8 cellular contexts compared by ENCODE assay signal in genomic region chr12:96047621-96048211, GRCh38. TPM values are rescaled to one million over a fixed set of nuclear protein-coding genes. Genes with fewer than 3 reads are reported as not detected.
DNase-seq lines count a peak whose midpoint lies in the region; ATAC-seq and TF ChIP-seq lines count a peak whose summit lies in the region.

No MANE protein-coding gene starts in this region.

- TF ChIP-seq POLR2A in NB4 (IDR thresholded peaks at IDR 0.05; ENCODE audit: extremely low read depth, insufficient read length): no peak
- TF ChIP-seq POLR2A in lower leg skin (IDR thresholded peaks at IDR 0.05): no peak

- H3K4me3 Mint-ChIP-seq in activated CD4-positive, alpha-beta T cell treated with anti-CD3 and anti-CD28 coated beads for 36 hours: peak overlapping the region; percentile 20
- peak overlapping the region; percentile 32 for H3K4me3 Mint-ChIP-seq in HFFc6
- peak overlapping the region; percentile 32 to 48 for H3K4me3 Mint-ChIP-seq in stimulated activated naive B cell treated with anti-CD40 and anti-IgM and Interleukin-4, amounts not matched to agents 10 μg/mL and 1 μg/mL and 100 μg/mL, for 72 hours

- no peaks in the 10 kb centered on the region for H3K36me3 ChIP-seq in SU-DHL-6 (ENCODE audit: low read length)

- H3K36me3 Mint-ChIP-seq in activated CD4-positive, alpha-beta T cell treated with anti-CD3 and anti-CD28 coated beads for 36 hours (ENCODE audit: low read depth): no peaks in the 10 kb centered on the region
- H3K36me3 Mint-ChIP-seq in HFFc6 (ENCODE audit: low read depth): no peaks in the 10 kb centered on the region
- no peaks in the 10 kb centered on the region for H3K36me3 Mint-ChIP-seq in stimulated activated naive B cell treated with anti-CD40 and anti-IgM and Interleukin-4, amounts not matched to agents 10 μg/mL and 1 μg/mL and 100 μg/mL, for 72 hours

- no peaks in the 10 kb centered on the region for H3K27me3 ChIP-seq in SU-DHL-6 (ENCODE audit: low read length)

- WGBS in lower leg skin, 2 donors: 35 to 41% methylated on average over 3 of the region's 3 CpGs

- no peak overlapping the region for H3K9ac ChIP-seq in SU-DHL-6 (ENCODE audit: low read length)

- H3F3A ChIP-seq in SU-DHL-6 (ENCODE audit: insufficient read depth): no peaks in the 10 kb centered on the region

- intact Hi-C loops in activated CD4-positive, alpha-beta T cell treated with anti-CD3 and anti-CD28 coated beads for 36 hours (cut with DNase I, micrococcal nuclease): loop anchor here (1.0 to 5.0 kb wide), 11 partner anchors 12 to 470 kb away; partner anchors contain the start of genes LTA4H (in 2 of the 2) and CFAP54 (in 1 of the 2)
- intact Hi-C loops in lower leg skin (cut with DNase I; ENCODE audit: low total_unique reads): no loop called here

- peak overlapping the region; percentile 37 for H3K4me2 ChIP-seq in SU-DHL-6 (ENCODE audit: low read depth, low read length, poor library complexity, severe bottlenecking)

- peak; percentile 83 for ATAC-seq in activated CD4-positive, alpha-beta T cell treated with anti-CD3 and anti-CD28 coated beads for 36 hours
- peak; percentile 68 for ATAC-seq in stimulated activated naive B cell treated with anti-CD40 and anti-IgM and Interleukin-4, amounts not matched to agents 10 μg/mL and 1 μg/mL and 100 μg/mL, for 72 hours (replicated peaks)

- H3K27ac ChIP-seq in SU-DHL-6 (ENCODE audit: low read depth, low read length): no peak overlapping the region

- TF ChIP-seq CTCF in HFFc6 (IDR thresholded peaks at IDR 0.05) (no peak), NB4 (IDR thresholded peaks at IDR 0.05; ENCODE audit: low read depth, low read length) (no peak), SU-DHL-6 (IDR thresholded peaks at IDR 0.05; ENCODE audit: insufficient read depth, low read length, poor library complexity, severe bottlenecking) (no peak), fibroblast of pulmonary artery (IDR thresholded peaks at IDR 0.05; ENCODE audit: low read length, missing control alignments) (no peak), lower leg skin (IDR thresholded peaks at IDR 0.05) (no peak)

- H3K4me1 Mint-ChIP-seq in activated CD4-positive, alpha-beta T cell treated with anti-CD3 and anti-CD28 coated beads for 36 hours: peaks cover 58% of the 10 kb centered on the region
- H3K4me1 Mint-ChIP-seq in HFFc6 (ENCODE audit: low read depth): peaks cover 37% of the 10 kb centered on the region
- peaks cover 45 to 72% of the 10 kb centered on the region in 2 donors for H3K4me1 Mint-ChIP-seq in stimulated activated naive B cell treated with anti-CD40 and anti-IgM and Interleukin-4, amounts not matched to agents 10 μg/mL and 1 μg/mL and 100 μg/mL, for 72 hours

- no peaks in the 10 kb centered on the region for H3K9me2 ChIP-seq in SU-DHL-6 (replicated peaks; ENCODE audit: insufficient read depth, low read length)

- POLR2A ChIA-PET in activated CD4-positive, alpha-beta T cell treated with anti-CD3 and anti-CD28 coated beads for 36 hours (lab: Charles Lee): interaction anchor here (0.6 to 1.2 kb wide), 4 partner anchors 12 to 353 kb away, joined by 3 to 5 read pairs (median 3); partner anchors contain the start of genes CDK17 and LTA4H

- no peaks in the 10 kb centered on the region for H3K79me2 ChIP-seq in SU-DHL-6 (ENCODE audit: insufficient read depth, low read length)

- DNase-seq in activated CD4-positive, alpha-beta T cell treated with anti-CD3 and anti-CD28 coated beads for 36 hours: peak; percentile 20
- DNase-seq in activated CD4-positive, alpha-beta T cell treated with anti-CD3 and anti-CD28 coated beads for 48 hours: no peak
- DNase-seq in HFFc6 (peak; percentile 36), NB4 (ENCODE audit: low read depth) (peak; percentile 97), fibroblast of pulmonary artery (ENCODE audit: low read depth) (peak; percentile 68), lower leg skin (ENCODE audit: low spot score in 2 of 2) (no peak)
- no peak for DNase-seq in stimulated activated naive B cell treated with anti-CD40 and anti-IgM and Interleukin-4, amounts not matched to agents 10 μg/mL and 1 μg/mL and 100 μg/mL, for 72 hours

- H4K20me1 ChIP-seq in SU-DHL-6 (ENCODE audit: low read depth, low read length): no peaks in the 10 kb centered on the region

- H3K9me3 ChIP-seq in SU-DHL-6 (ENCODE audit: insufficient read depth, low read length): no peaks in the 10 kb centered on the region

- CTCF ChIA-PET in activated CD4-positive, alpha-beta T cell treated with anti-CD3 and anti-CD28 coated beads for 36 hours (lab: Charles Lee): interaction anchor here (0.6 to 1.7 kb wide), 6 partner anchors 12 to 442 kb away, joined by 3 to 6 read pairs (median 4); partner anchors contain the start of gene LTA4H

- H3K27ac Mint-ChIP-seq in activated CD4-positive, alpha-beta T cell treated with anti-CD3 and anti-CD28 coated beads for 36 hours: peak overlapping the region; percentile 92
- H3K27ac Mint-ChIP-seq in HFFc6: peak overlapping the region; percentile 14
- peak overlapping the region; percentile 79 for H3K27ac Mint-ChIP-seq in stimulated activated naive B cell treated with anti-CD40 and anti-IgM and Interleukin-4, amounts not matched to agents 10 μg/mL and 1 μg/mL and 100 μg/mL, for 72 hours

- H2AFZ ChIP-seq in SU-DHL-6 (ENCODE audit: low read depth, low read length, severe bottlenecking): peak overlapping the region; percentile 12

- H3K9me3 Mint-ChIP-seq in activated CD4-positive, alpha-beta T cell treated with anti-CD3 and anti-CD28 coated beads for 36 hours (ENCODE audit: low read depth): peaks cover 7% of the 10 kb centered on the region
- no peaks in the 10 kb centered on the region for H3K9me3 Mint-ChIP-seq in HFFc6
- peaks cover 3% of the 10 kb centered on the region in 2 donors for H3K9me3 Mint-ChIP-seq in stimulated activated naive B cell treated with anti-CD40 and anti-IgM and Interleukin-4, amounts not matched to agents 10 μg/mL and 1 μg/mL and 100 μg/mL, for 72 hours

- H3K4me3 ChIP-seq in NB4 (ENCODE audit: low read depth, low read length): peak overlapping the region; percentile 12
- no peak overlapping the region for H3K4me3 ChIP-seq in SU-DHL-6 (ENCODE audit: insufficient read depth, low read length, poor library complexity, severe bottlenecking)
- no peak overlapping the region for H3K4me3 ChIP-seq in fibroblast of pulmonary artery (replicated peaks; ENCODE audit: low read depth, low read length)
- H3K4me3 ChIP-seq in lower leg skin (ENCODE audit: low read depth, poor library complexity, severe bottlenecking): no peak overlapping the region

- no peaks in the 10 kb centered on the region for H3K27me3 Mint-ChIP-seq in activated CD4-positive, alpha-beta T cell treated with anti-CD3 and anti-CD28 coated beads for 36 hours
- no peaks in the 10 kb centered on the region; the same call in 1 of the 2 replicates for H3K27me3 Mint-ChIP-seq in HFFc6 (ENCODE audit: insufficient read depth)
- no peaks in the 10 kb centered on the region for H3K27me3 Mint-ChIP-seq in stimulated activated naive B cell treated with anti-CD40 and anti-IgM and Interleukin-4, amounts not matched to agents 10 μg/mL and 1 μg/mL and 100 μg/mL, for 72 hours

RNA-seq across cellular contexts. Expression of gene LTA4H, which starts 12.3 kb away (rescaled TPM):
- 100 to 1,000 TPM; 138 to 147 TPM for total RNA-seq in activated CD4-positive, alpha-beta T cell treated with anti-CD3 and anti-CD28 coated beads for 36 hours
- total RNA-seq in HFFc6 (2021; fragmentation: NEBNext Ultra II Directional; extraction: Animal tissue kit (Norgen Biotek cat#: 25700)): 10 to 100 TPM; 50.2 to 59.0 (median 51.6) TPM
- total RNA-seq in lower leg skin: 10 to 100 TPM; 66.0 to 84.7 (median 75.5) TPM

RNA-seq across cellular contexts. Expression of gene HAL, which starts 51.6 kb away (rescaled TPM):
- total RNA-seq in activated CD4-positive, alpha-beta T cell treated with anti-CD3 and anti-CD28 coated beads for 36 hours: under 1 TPM; 0.25 to 0.40 TPM
- not detected for total RNA-seq in HFFc6 (2021; fragmentation: NEBNext Ultra II Directional; extraction: Animal tissue kit (Norgen Biotek cat#: 25700))
- total RNA-seq in lower leg skin: 100 to 1,000 TPM; 128 to 289 (median 164) TPM

Comparison
In these comparisons a context has a peak if more than half of its experiments do, and no peak if none do; other contexts are left out.
1. DNase-seq: peak in activated CD4-positive, alpha-beta T cell treated with anti-CD3 and anti-CD28 coated beads for 36 hours (single experiment), HFFc6 (single experiment), NB4 (single experiment) and fibroblast of pulmonary artery (single experiment); none in activated CD4-positive, alpha-beta T cell treated with anti-CD3 and anti-CD28 coated beads for 48 hours (single experiment), stimulated activated naive B cell treated with anti-CD40 and anti-IgM and Interleukin-4, amounts not matched to agents 10 μg/mL and 1 μg/mL and 100 μg/mL, for 72 hours (single experiment) and lower leg skin (0 of 2).
2. H3K27ac Mint-ChIP-seq: peak in every context shown above with its lines; median percentile 92 in activated CD4-positive, alpha-beta T cell treated with anti-CD3 and anti-CD28 coated beads for 36 hours; 79 in stimulated activated naive B cell treated with anti-CD40 and anti-IgM and Interleukin-4, amounts not matched to agents 10 μg/mL and 1 μg/mL and 100 μg/mL, for 72 hours; 14 in HFFc6.
3. RNA of gene HAL, which starts 51.6 kb away (total RNA-seq): 128 to 289 TPM in lower leg skin; 0.25 to 0.40 TPM in activated CD4-positive, alpha-beta T cell treated with anti-CD3 and anti-CD28 coated beads for 36 hours and not detected in HFFc6; every median in the first group is over 10 times any median in the second.
4. Peak in every context shown above with its lines, with median percentiles within 50 percentile points of each other: H3K4me3 Mint-ChIP-seq.